1 cellular context compared by ENCODE assay signal in the genomic region with DNA sequence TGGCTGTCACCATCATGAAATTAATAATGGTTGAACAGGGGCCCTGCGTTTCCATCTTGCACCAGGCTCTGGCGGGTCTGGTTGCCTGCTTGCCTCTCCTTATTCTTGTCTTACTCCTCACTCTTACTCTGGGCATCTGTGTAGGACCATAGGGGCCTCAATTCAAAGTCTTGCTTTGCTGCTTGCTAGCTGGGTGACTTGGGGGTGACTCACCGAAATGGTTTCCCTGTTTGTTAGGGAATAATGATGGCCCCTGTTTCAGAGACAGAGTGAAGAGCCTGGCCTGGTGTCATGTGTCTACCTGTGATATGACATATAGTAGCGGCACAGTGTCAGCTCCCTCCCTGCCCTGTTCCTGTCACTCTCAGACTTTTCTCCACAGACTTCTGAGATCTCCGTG.
A peak's percentile ranks its signal among the peaks of the same experiment; 100 is the strongest.
TF ChIP-seq lines count a peak whose summit lies in the region.

No MANE protein-coding gene starts in this region.

TF ChIP-seq in IMR-90, 13 proteins besides CTCF, POLR2A, EP300 and RAD21:
- no peak for TF ChIP-seq CEBPB (IDR thresholded peaks at IDR 0.05; ENCODE audit: low read depth, low read length)
- peak; percentile 25; the same call in 1 of the 2 replicates for TF ChIP-seq FOS (IDR thresholded peaks at IDR 0.05; ENCODE audit: low read depth, low read length)
- no peak for TF ChIP-seq SMC3 (IDR thresholded peaks at IDR 0.05; ENCODE audit: low read depth, low read length)
- TF ChIP-seq MAFK (IDR thresholded peaks at IDR 0.05; ENCODE audit: low read depth, low read length) = no peak
- no peak for TF ChIP-seq MAZ (IDR thresholded peaks at IDR 0.05; ENCODE audit: borderline replicate concordance, low read depth, low read length)
- TF ChIP-seq NFE2L2 (IDR thresholded peaks at IDR 0.05; ENCODE audit: low read depth, low read length) = no peak
- TF ChIP-seq, protein P1, sequence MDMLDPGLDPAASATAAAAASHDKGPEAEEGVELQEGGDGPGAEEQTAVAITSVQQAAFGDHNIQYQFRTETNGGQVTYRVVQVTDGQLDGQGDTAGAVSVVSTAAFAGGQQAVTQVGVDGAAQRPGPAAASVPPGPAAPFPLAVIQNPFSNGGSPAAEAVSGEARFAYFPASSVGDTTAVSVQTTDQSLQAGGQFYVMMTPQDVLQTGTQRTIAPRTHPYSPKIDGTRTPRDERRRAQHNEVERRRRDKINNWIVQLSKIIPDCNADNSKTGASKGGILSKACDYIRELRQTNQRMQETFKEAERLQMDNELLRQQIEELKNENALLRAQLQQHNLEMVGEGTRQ (IDR thresholded peaks at IDR 0.05; ENCODE audit: low read depth, low read length) = no peak
